Comparison of ENCODE assay signal across 28 cellular contexts in the genomic region with DNA sequence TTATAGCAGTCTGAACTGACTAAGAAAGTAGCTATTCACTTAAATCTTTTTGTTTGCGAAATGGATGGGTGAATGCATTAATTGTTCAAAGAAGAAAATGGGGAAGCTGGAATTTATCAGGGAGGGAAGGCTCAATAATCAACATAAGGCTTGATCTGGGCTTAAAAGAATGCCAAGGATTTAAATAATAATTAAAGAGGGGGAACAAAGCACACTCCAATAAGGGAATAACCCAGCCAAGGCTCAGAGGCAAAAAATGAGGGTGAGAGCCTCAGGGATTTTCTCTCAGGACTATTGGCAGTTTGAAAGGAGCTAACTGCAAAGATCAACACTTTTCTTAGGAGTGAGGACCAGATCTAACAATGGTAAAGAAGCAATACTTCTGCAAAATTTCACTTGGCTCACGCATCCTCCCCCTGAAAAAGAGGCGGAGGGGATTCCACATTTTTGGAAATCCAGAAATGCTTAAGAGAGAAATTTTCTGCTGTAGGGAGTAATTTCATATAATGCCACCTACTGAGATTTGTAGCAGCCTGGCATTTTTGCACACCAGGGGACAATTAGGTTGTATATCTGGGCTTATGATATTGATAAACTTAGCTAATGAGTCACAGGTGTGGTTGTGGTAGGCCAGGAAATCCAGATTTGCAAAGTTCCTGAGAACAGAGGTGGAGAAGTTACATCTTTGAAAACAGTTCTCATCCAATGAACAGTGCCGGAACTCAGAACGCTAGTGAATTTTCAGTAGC.
"Had no signal": no experiment of that assay in that cellular context is flagged by ENCODE, and none has a peak within 500 bp of the region (broad histone marks: within the 10 kb centered on the region; RNA-seq: fewer than 3 reads in every experiment).

No MANE protein-coding gene starts in this region.

- H3K27me3 ChIP-seq: adrenal gland, esophagus muscularis mucosa, heart right ventricle, left lung, sigmoid colon, stomach, thyroid gland, upper lobe of right lung had no signal

- H3K36me3 ChIP-seq: adrenal gland, esophagus muscularis mucosa, heart right ventricle, left lung, sigmoid colon, stomach, thyroid gland, upper lobe of right lung had no signal

- DNase-seq: activated CD4-positive, alpha-beta T cell treated with anti-CD3 and anti-CD28 coated beads for 4 hours; activated CD4-positive, alpha-beta T cell treated with anti-CD3 and anti-CD28 coated beads, Interleukin-2, amount 50 U/mL, for 48 hours; activated CD8-positive, alpha-beta memory T cell treated with anti-CD3 and anti-CD28 coated beads for 24 hours; activated effector memory CD4-positive, alpha-beta T cell treated with Interleukin-2 at 50 U/mL for 16 hours; activated naive CD4-positive, alpha-beta T cell treated with Interleukin-2 at 50 U/mL for 16 hours; activated naive CD8-positive, alpha-beta T cell treated with anti-CD3 and anti-CD28 coated beads for 36 hours; adrenal gland; aorta; central memory CD4-positive, alpha-beta T cell; dermis blood vessel endothelial cell; effector CD4-positive, alpha-beta T cell; foreskin melanocyte; heart right ventricle; left lung; nephron progenitor cell; nucleus accumbens; psoas muscle; sigmoid colon; stimulated activated CD4-positive, alpha-beta T cell treated with anti-CD3 and anti-CD28 coated beads, Interleukin-1b, Interleukin-23, amount 100 ng/mL, for 48 hours; stimulated activated naive B cell treated with anti-CD40 and anti-IgM and Interleukin-4, amounts not matched to agents 10 μg/mL and 1 μg/mL and 100 μg/mL, for 72 hours; stomach; T-helper 1 cell; thyroid gland; upper lobe of right lung had no signal

- H3K4me3 ChIP-seq: adrenal gland, esophagus muscularis mucosa, heart right ventricle, left lung, lung, psoas muscle, sigmoid colon, smooth muscle cell, stomach, thyroid gland, upper lobe of right lung had no signal

- H2AFZ ChIP-seq: parathyroid adenoma had no signal

- H3K9ac ChIP-seq: parathyroid adenoma had no signal

- H3K79me2 ChIP-seq: parathyroid adenoma had no signal

- ATAC-seq: heart right ventricle; left lung; psoas muscle; stimulated activated naive B cell treated with anti-CD40 and anti-IgM and Interleukin-4, amounts not matched to agents 10 μg/mL and 1 μg/mL and 100 μg/mL, for 72 hours; upper lobe of right lung had no signal

- H3K9me3 ChIP-seq: adrenal gland, esophagus muscularis mucosa, heart right ventricle, left lung, psoas muscle, sigmoid colon, stomach, thyroid gland, upper lobe of right lung had no signal

- H3K4me2 ChIP-seq: smooth muscle cell had no signal

- H3K4me1 ChIP-seq: adrenal gland, esophagus muscularis mucosa, heart right ventricle, left lung, parathyroid adenoma, psoas muscle, sigmoid colon, stomach, thyroid gland, upper lobe of right lung had no signal

- H3K27ac ChIP-seq: adrenal gland, esophagus muscularis mucosa, heart right ventricle, left lung, parathyroid adenoma, psoas muscle, sigmoid colon, stomach, thyroid gland, upper lobe of right lung had no signal
